1 cellular context compared by ENCODE assay signal in the genomic region with DNA sequence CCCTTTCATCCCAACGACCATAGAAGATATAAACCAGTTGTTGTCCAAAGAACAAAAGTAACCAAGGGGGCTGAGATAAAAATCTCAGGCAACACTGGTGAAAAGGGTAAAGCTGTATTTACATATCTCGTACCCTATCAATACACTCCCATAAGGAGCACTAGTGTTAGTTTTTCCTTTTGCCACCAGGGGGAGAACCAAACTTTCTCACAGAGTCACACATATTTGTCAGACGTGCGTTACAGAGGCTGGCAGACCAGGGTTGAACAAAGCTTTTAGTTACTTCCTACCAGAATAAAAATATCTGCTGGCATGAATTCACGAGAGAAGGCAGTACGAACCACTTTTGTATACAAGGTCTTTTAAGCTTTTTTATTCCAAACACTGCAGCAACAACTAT.
TF ChIP-seq lines count a peak whose summit lies in the region.

No MANE protein-coding gene starts in this region.

TF ChIP-seq in K562, 482 proteins besides CTCF, POLR2A, EP300 and RAD21 (continued from another document):
- TF ChIP-seq, protein P1, sequence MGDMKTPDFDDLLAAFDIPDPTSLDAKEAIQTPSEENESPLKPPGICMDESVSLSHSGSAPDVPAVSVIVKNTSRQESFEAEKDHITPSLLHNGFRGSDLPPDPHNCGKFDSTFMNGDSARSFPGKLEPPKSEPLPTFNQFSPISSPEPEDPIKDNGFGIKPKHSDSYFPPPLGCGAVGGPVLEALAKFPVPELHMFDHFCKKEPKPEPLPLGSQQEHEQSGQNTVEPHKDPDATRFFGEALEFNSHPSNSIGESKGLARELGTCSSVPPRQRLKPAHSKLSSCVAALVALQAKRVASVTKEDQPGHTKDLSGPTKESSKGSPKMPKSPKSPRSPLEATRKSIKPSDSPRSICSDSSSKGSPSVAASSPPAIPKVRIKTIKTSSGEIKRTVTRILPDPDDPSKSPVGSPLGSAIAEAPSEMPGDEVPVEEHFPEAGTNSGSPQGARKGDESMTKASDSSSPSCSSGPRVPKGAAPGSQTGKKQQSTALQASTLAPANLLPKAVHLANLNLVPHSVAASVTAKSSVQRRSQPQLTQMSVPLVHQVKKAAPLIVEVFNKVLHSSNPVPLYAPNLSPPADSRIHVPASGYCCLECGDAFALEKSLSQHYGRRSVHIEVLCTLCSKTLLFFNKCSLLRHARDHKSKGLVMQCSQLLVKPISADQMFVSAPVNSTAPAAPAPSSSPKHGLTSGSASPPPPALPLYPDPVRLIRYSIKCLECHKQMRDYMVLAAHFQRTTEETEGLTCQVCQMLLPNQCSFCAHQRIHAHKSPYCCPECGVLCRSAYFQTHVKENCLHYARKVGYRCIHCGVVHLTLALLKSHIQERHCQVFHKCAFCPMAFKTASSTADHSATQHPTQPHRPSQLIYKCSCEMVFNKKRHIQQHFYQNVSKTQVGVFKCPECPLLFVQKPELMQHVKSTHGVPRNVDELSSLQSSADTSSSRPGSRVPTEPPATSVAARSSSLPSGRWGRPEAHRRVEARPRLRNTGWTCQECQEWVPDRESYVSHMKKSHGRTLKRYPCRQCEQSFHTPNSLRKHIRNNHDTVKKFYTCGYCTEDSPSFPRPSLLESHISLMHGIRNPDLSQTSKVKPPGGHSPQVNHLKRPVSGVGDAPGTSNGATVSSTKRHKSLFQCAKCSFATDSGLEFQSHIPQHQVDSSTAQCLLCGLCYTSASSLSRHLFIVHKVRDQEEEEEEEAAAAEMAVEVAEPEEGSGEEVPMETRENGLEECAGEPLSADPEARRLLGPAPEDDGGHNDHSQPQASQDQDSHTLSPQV (IDR thresholded peaks at IDR 0.05): peak; percentile 83
- TF ChIP-seq RB1 (IDR thresholded peaks at IDR 0.05; ENCODE audit: low read depth): 0 out of 2 replicates have a peak, but pooled peaks have one; percentile 21
- TF ChIP-seq, protein P2, sequence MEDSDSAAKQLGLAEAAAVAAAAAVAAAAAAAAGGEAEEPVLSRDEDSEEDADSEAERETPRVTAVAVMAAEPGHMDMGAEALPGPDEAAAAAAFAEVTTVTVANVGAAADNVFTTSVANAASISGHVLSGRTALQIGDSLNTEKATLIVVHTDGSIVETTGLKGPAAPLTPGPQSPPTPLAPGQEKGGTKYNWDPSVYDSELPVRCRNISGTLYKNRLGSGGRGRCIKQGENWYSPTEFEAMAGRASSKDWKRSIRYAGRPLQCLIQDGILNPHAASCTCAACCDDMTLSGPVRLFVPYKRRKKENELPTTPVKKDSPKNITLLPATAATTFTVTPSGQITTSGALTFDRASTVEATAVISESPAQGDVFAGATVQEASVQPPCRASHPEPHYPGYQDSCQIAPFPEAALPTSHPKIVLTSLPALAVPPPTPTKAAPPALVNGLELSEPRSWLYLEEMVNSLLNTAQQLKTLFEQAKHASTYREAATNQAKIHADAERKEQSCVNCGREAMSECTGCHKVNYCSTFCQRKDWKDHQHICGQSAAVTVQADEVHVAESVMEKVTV (CRISPR knock-in tag; IDR thresholded peaks at IDR 0.05): peak; percentile 58
- TF ChIP-seq SREBF1 (IDR thresholded peaks at IDR 0.05; ENCODE audit: borderline replicate concordance, low read depth, low read length): no peak
- TF ChIP-seq, protein P3, sequence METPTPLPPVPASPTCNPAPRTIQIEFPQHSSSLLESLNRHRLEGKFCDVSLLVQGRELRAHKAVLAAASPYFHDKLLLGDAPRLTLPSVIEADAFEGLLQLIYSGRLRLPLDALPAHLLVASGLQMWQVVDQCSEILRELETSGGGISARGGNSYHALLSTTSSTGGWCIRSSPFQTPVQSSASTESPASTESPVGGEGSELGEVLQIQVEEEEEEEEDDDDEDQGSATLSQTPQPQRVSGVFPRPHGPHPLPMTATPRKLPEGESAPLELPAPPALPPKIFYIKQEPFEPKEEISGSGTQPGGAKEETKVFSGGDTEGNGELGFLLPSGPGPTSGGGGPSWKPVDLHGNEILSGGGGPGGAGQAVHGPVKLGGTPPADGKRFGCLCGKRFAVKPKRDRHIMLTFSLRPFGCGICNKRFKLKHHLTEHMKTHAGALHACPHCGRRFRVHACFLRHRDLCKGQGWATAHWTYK (CRISPR knock-in tag; IDR thresholded peaks at IDR 0.05): no peak
- TF ChIP-seq, protein P4, sequence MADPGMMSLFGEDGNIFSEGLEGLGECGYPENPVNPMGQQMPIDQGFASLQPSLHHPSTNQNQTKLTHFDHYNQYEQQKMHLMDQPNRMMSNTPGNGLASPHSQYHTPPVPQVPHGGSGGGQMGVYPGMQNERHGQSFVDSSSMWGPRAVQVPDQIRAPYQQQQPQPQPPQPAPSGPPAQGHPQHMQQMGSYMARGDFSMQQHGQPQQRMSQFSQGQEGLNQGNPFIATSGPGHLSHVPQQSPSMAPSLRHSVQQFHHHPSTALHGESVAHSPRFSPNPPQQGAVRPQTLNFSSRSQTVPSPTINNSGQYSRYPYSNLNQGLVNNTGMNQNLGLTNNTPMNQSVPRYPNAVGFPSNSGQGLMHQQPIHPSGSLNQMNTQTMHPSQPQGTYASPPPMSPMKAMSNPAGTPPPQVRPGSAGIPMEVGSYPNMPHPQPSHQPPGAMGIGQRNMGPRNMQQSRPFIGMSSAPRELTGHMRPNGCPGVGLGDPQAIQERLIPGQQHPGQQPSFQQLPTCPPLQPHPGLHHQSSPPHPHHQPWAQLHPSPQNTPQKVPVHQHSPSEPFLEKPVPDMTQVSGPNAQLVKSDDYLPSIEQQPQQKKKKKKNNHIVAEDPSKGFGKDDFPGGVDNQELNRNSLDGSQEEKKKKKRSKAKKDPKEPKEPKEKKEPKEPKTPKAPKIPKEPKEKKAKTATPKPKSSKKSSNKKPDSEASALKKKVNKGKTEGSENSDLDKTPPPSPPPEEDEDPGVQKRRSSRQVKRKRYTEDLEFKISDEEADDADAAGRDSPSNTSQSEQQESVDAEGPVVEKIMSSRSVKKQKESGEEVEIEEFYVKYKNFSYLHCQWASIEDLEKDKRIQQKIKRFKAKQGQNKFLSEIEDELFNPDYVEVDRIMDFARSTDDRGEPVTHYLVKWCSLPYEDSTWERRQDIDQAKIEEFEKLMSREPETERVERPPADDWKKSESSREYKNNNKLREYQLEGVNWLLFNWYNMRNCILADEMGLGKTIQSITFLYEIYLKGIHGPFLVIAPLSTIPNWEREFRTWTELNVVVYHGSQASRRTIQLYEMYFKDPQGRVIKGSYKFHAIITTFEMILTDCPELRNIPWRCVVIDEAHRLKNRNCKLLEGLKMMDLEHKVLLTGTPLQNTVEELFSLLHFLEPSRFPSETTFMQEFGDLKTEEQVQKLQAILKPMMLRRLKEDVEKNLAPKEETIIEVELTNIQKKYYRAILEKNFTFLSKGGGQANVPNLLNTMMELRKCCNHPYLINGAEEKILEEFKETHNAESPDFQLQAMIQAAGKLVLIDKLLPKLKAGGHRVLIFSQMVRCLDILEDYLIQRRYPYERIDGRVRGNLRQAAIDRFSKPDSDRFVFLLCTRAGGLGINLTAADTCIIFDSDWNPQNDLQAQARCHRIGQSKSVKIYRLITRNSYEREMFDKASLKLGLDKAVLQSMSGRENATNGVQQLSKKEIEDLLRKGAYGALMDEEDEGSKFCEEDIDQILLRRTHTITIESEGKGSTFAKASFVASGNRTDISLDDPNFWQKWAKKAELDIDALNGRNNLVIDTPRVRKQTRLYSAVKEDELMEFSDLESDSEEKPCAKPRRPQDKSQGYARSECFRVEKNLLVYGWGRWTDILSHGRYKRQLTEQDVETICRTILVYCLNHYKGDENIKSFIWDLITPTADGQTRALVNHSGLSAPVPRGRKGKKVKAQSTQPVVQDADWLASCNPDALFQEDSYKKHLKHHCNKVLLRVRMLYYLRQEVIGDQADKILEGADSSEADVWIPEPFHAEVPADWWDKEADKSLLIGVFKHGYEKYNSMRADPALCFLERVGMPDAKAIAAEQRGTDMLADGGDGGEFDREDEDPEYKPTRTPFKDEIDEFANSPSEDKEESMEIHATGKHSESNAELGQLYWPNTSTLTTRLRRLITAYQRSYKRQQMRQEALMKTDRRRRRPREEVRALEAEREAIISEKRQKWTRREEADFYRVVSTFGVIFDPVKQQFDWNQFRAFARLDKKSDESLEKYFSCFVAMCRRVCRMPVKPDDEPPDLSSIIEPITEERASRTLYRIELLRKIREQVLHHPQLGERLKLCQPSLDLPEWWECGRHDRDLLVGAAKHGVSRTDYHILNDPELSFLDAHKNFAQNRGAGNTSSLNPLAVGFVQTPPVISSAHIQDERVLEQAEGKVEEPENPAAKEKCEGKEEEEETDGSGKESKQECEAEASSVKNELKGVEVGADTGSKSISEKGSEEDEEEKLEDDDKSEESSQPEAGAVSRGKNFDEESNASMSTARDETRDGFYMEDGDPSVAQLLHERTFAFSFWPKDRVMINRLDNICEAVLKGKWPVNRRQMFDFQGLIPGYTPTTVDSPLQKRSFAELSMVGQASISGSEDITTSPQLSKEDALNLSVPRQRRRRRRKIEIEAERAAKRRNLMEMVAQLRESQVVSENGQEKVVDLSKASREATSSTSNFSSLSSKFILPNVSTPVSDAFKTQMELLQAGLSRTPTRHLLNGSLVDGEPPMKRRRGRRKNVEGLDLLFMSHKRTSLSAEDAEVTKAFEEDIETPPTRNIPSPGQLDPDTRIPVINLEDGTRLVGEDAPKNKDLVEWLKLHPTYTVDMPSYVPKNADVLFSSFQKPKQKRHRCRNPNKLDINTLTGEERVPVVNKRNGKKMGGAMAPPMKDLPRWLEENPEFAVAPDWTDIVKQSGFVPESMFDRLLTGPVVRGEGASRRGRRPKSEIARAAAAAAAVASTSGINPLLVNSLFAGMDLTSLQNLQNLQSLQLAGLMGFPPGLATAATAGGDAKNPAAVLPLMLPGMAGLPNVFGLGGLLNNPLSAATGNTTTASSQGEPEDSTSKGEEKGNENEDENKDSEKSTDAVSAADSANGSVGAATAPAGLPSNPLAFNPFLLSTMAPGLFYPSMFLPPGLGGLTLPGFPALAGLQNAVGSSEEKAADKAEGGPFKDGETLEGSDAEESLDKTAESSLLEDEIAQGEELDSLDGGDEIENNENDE (IDR thresholded peaks at IDR 0.05; ENCODE audit: low read depth, low read length): no peak
- no peak for TF ChIP-seq DPF2 (IDR thresholded peaks at IDR 0.05)
- TF ChIP-seq ZEB2 (IDR thresholded peaks at IDR 0.05): no peak
